ENCODE assay signal across 8 cellular contexts in genomic region chr12:27703720-27704452, GRCh38. TPM values are rescaled to one million over a fixed set of nuclear protein-coding genes. Genes with fewer than 3 reads are reported as not detected.
A peak's percentile ranks its signal among the peaks of the same experiment; 100 is the strongest.
DNase-seq lines count a peak whose midpoint lies in the region; ATAC-seq and TF ChIP-seq lines count a peak whose summit lies in the region.

No MANE protein-coding gene starts in this region.

- peak; percentile 55 for TF ChIP-seq CTCF in RWPE1 (conservative IDR thresholded peaks at IDR 0.05; ENCODE audit: low read depth)

- H3K27ac ChIP-seq in RWPE1 (no peak overlapping the region), aorta (ENCODE audit: low read depth in 1 of 2, low read length in 2 of 2) (no peak overlapping the region)

- WGBS in aorta, 2 donors = 0 to 1% methylated on average over 4 of the region's 4 CpGs

- peak; percentile 88 for ATAC-seq in GM21423 (IDR thresholded peaks at IDR 0.05; ENCODE audit: unreplicated experiment)
- peak; percentile 83 for ATAC-seq in aorta (ENCODE audit: low FRiP score)

- H3K9me3 ChIP-seq in aorta (ENCODE audit: control insufficient read depth, low read length) = no peaks in the 10 kb centered on the region

- intact Hi-C loops in posterior cingulate gyrus (cut with DNase I) (no loop called here), aorta (cut with DNase I) (loop anchor here in 1 of 2 donors (5.0 kb wide), 2 partner anchors 282 to 672 kb away; no protein-coding TSS in a partner anchor)

- CTCF ChIA-PET in RWPE1 (lab: Yijun Ruan, JAX) = interaction anchor here (0.5 to 1.1 kb wide), 3 partner anchors 106 to 909 kb away, joined by 3 read pairs; no protein-coding TSS in a partner anchor

- H3K4me1 ChIP-seq in aorta (ENCODE audit: control insufficient read depth in 1 of 2, insufficient read depth in 2 of 2, low read length in 2 of 2) = no peaks in the 10 kb centered on the region

- H3K4me3 ChIP-seq in aorta (ENCODE audit: low read length in 2 of 2) = no peak overlapping the region

- POLR2A ChIA-PET in RWPE1 (lab: Yijun Ruan, JAX; ENCODE audit: low non-redundant PET) = no interaction called here

- DNase-seq in DMS53 (lab: John Stamatoyannopoulos, UW) (peak; percentile 93), HuH-7 (ENCODE audit: low spot score) (peak; percentile 56), RWPE1 (ENCODE audit: low spot score) (peak; percentile 56), globus pallidus (ENCODE audit: low spot score) (peak; percentile 59), posterior cingulate gyrus (peak in 6 of 10 donors; percentile 40 to 83 (median 66)), aorta (peak in 1 of 2 donors; percentile 75)
- DNase-seq in activated T-helper 9 cell treated with anti-CD3 and anti-CD28 coated beads, Interleukin-2, amount 50 U/mL, for 16 hours (ENCODE audit: low read depth) = peak; percentile 34

- no peaks in the 10 kb centered on the region for H3K27me3 ChIP-seq in aorta (ENCODE audit: control insufficient read depth in 1 of 2, insufficient read depth in 2 of 2, low read length in 1 of 2)

- no peaks in the 10 kb centered on the region for H3K36me3 ChIP-seq in aorta (ENCODE audit: control insufficient read depth in 1 of 2, insufficient read depth in 2 of 2, low read length in 1 of 2)

RNA-seq across cellular contexts. Expression of gene MRPS35, which starts 6.7 kb away (rescaled TPM):
- 10 to 100 TPM; 18.3 to 24.3 TPM for total RNA-seq in aorta
- 10 to 100 TPM; 19.4 to 35.8 TPM for polyA plus RNA-seq in aorta

RNA-seq across cellular contexts. Expression of gene REP15, which starts 7.6 kb away (rescaled TPM):
- total RNA-seq in aorta = 1 to 10 TPM; 4.3 to 6.6 TPM
- 10 to 100 TPM in 1 of 2 donors, under 1 TPM in 1; 0.87 to 14.9 TPM for polyA plus RNA-seq in aorta
